Comparison of ENCODE assay signal across 10 cellular contexts in the genomic region with DNA sequence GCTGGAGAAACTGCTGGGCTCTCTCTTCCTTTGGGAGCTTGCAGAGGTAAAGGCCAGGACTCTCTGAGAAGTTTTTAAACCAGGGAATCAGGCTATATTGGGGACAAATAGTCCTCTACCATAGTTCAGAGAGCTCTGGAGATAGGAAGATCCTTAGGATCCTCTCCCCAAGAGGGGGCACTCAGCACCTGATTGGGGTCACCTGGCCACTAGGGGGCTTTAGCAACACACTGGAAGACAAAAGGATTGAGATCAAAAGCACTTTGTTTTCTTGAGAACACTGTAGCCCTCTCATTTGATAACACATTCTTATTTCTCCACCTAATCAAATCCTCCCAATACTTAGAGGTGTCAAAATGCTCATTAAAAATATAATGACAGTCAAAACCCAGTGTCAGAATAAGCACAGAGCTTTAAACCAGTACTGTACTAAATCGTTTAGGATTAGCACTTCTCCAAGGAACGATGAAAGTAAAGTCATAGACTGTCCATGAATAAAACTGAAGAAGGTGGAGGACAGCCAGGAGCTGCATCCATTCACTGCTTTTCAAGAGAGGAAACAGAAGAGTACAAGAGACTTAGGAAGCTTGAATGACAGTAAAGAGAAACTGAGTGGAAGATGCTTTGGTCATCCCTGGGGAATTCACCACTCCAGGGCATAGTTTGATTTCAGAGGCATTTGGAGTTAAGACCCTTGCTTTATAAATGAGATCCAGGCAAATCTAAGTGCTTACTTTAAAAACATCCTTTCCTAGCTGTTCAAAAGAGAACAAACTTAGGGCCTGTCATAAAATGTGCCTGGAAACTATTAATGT. TPM values are rescaled to one million over a fixed set of nuclear protein-coding genes. Genes with fewer than 3 reads are reported as not detected.
DNase-seq lines count a peak whose midpoint lies in the region; ATAC-seq and TF ChIP-seq lines count a peak whose summit lies in the region.
"Had no signal": no experiment of that assay in that cellular context is flagged by ENCODE, and none has a peak within 500 bp of the region (broad histone marks: within the 10 kb centered on the region; RNA-seq: fewer than 3 reads in every experiment).

No MANE protein-coding gene starts in this region.

- intact Hi-C loops in body of pancreas (cut with DNase I) (no loop called here), ovary (cut with DNase I) (no loop called here)

- no peaks in the 10 kb centered on the region for H3K36me3 ChIP-seq in body of pancreas (replicated peaks in 1 of 2; ENCODE audit: insufficient read depth in 1 of 2, low read depth in 2 of 2)
- H3K36me3 ChIP-seq in ovary = no peaks in the 10 kb centered on the region
- H3K36me3 ChIP-seq: upper lobe of left lung had no signal

- H3K9me3 ChIP-seq in body of pancreas (no peaks in the 10 kb centered on the region), ovary (no peaks in the 10 kb centered on the region)
- H3K9me3 ChIP-seq: upper lobe of left lung had no signal

- TF ChIP-seq CTCF in NB4 (IDR thresholded peaks at IDR 0.05; ENCODE audit: low read depth, low read length) (peak; percentile 37), body of pancreas (IDR thresholded peaks at IDR 0.05) (peak; percentile 29 to 64 (median 49)), ovary (IDR thresholded peaks at IDR 0.05) (peak in 1 of 3 donors; percentile 28)

- WGBS in body of pancreas, 2 donors = 61 to 68% methylated on average over 2 of the region's 2 CpGs
- 68 to 81% (median 79%) methylated on average over 2 of the region's 2 CpGs for WGBS in ovary, 3 donors

- H3K27ac ChIP-seq in body of pancreas (no peak overlapping the region), ovary (no peak overlapping the region)
- H3K27ac ChIP-seq: upper lobe of left lung had no signal

- ATAC-seq in body of pancreas (no peak), GM21737 (IDR thresholded peaks at IDR 0.05; ENCODE audit: unreplicated experiment) (no peak), GM19397 (IDR thresholded peaks at IDR 0.05; ENCODE audit: unreplicated experiment) (no peak)
- ATAC-seq: CD8-positive, alpha-beta T cell had no signal

- no peaks in the 10 kb centered on the region for H3K4me1 ChIP-seq in body of pancreas
- no peaks in the 10 kb centered on the region for H3K4me1 ChIP-seq in ovary (ENCODE audit: insufficient read depth)
- H3K4me1 ChIP-seq: upper lobe of left lung had no signal

- DNase-seq in NCI-H82 (lab: John Stamatoyannopoulos, UW) = peak; percentile 39
- no peak for DNase-seq in NCI-H82 treated with DMSO at 0.1 percent for 48 hours (lab: John Stamatoyannopoulos, UW; ENCODE audit: unreplicated experiment)
- DNase-seq in NB4 (ENCODE audit: low read depth) = peak; percentile 5
- DNase-seq in body of pancreas = peak; percentile 33 to 68 (median 46)
- peak in 3 of 5 donors; percentile 22 to 39 (median 25) for DNase-seq in ovary
- DNase-seq in SHP77 treated with DMSO at 0.1 percent for 48 hours (lab: John Stamatoyannopoulos, UW) = no peak
- DNase-seq: upper lobe of left lung had no signal

- H3K27me3 ChIP-seq in body of pancreas = no peaks in the 10 kb centered on the region
- no peaks in the 10 kb centered on the region for H3K27me3 ChIP-seq in ovary
- H3K27me3 ChIP-seq: upper lobe of left lung had no signal

- TF ChIP-seq POLR2A in NB4 (IDR thresholded peaks at IDR 0.05; ENCODE audit: extremely low read depth, insufficient read length) = no peak
- TF ChIP-seq POLR2A in body of pancreas (IDR thresholded peaks at IDR 0.05) = no peak
- TF ChIP-seq POLR2A in ovary (IDR thresholded peaks at IDR 0.05) = no peak

- TF ChIP-seq EP300 in ovary (IDR thresholded peaks at IDR 0.05) = no peak

- H3K4me3 ChIP-seq in NB4 (ENCODE audit: low read depth, low read length) (no peak overlapping the region), body of pancreas (no peak overlapping the region), ovary (no peak overlapping the region)
- H3K4me3 ChIP-seq: upper lobe of left lung had no signal

RNA-seq across cellular contexts. Expression of a gene that starts 26.5 kb away (rescaled TPM):
- total RNA-seq in body of pancreas (1 to 10 TPM; 5.9 to 8.3 TPM), ovary (10 to 100 TPM in 5 of 7 donors, 1 to 10 TPM in 2; 4.4 to 21.6 (median 13.0) TPM)
- polyA plus RNA-seq in ovary = 10 to 100 TPM; 12.9 to 22.8 TPM
- total RNA-seq: CD8-positive, alpha-beta T cell had no signal

Comparison
In these comparisons a context has a peak if more than half of its experiments do, and no peak if none do; other contexts are left out.
1. DNase-seq: peak in NCI-H82 (single experiment), NB4 (single experiment), body of pancreas (4 of 4) and ovary (3 of 5); none in NCI-H82 treated with DMSO at 0.1 percent for 48 hours (single experiment) and SHP77 treated with DMSO at 0.1 percent for 48 hours (single experiment).